22 cellular contexts compared by ENCODE assay signal in the genomic region with DNA sequence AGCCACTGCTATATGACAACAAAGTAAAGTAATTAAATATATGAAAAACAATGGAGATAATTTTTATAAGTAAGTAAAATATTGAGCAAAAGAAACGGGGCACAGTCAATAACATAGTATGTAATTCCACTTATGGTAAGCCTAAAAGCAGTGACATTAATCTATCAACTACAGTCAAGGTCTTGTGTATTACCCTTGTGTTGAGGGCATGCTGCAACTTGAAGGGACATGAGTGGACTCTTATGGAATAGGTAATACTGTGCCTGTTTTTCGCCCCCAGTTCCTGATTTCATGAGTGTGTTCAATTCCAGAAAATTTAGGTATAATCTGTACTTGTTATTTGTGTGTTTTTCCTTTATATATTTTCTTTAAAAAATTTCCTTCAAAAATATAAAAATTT.
"Had no signal": no experiment of that assay in that cellular context is flagged by ENCODE, and none has a peak within 500 bp of the region (broad histone marks: within the 10 kb centered on the region; RNA-seq: fewer than 3 reads in every experiment).

No MANE protein-coding gene starts in this region.

- H3K27ac ChIP-seq: esophagus squamous epithelium, left ventricle myocardium inferior, lower lobe of right lung, neural progenitor cell, ovary, right atrium auricular region, sigmoid colon, skin epidermis, stomach, thoracic aorta, transverse colon had no signal

- H3K27me3 ChIP-seq: esophagus squamous epithelium, neural progenitor cell, ovary, right atrium auricular region, sigmoid colon, stomach, transverse colon had no signal

- H3K27ac Mint-ChIP-seq: effector memory CD8-positive, alpha-beta T cell; natural killer cell treated with Interleukin-12 subunit alpha and Interleukin-12 subunit beta and Interleukin-15 and Interleukin-18, amount 100 ng/mL, for 72 hours; neural progenitor cell had no signal

- H3K36me3 Mint-ChIP-seq: natural killer cell treated with Interleukin-12 subunit alpha and Interleukin-12 subunit beta and Interleukin-15 and Interleukin-18, amount 100 ng/mL, for 72 hours; neural progenitor cell had no signal

- H3K9me3 Mint-ChIP-seq: effector memory CD8-positive, alpha-beta T cell; neural progenitor cell had no signal

- ATAC-seq: effector memory CD8-positive, alpha-beta T cell; left cardiac atrium; lower lobe of right lung; natural killer cell treated with Interleukin-12 subunit alpha and Interleukin-12 subunit beta and Interleukin-15 and Interleukin-18, amount 100 ng/mL, for 72 hours had no signal

- H3K27me3 Mint-ChIP-seq: effector memory CD8-positive, alpha-beta T cell; natural killer cell treated with Interleukin-12 subunit alpha and Interleukin-12 subunit beta and Interleukin-15 and Interleukin-18, amount 100 ng/mL, for 72 hours had no signal

- H3K4me1 ChIP-seq: esophagus squamous epithelium, left ventricle myocardium inferior, lower lobe of right lung, right atrium auricular region, sigmoid colon, stomach had no signal

- DNase-seq: effector memory CD8-positive, alpha-beta T cell; esophagus squamous epithelium; foreskin fibroblast; kidney; left cardiac atrium; left ventricle myocardium inferior; lower lobe of right lung; mesenchymal stem cell; midbrain; nucleus accumbens; ovary; sigmoid colon; stimulated activated CD4-positive, alpha-beta T cell treated with anti-CD3 and anti-CD28 coated beads, Interleukin-2, amount 100 ng/mL, for 24 hours; stimulated activated naive CD4-positive, alpha-beta T cell; stomach; substantia nigra; transverse colon had no signal

- H3K4me3 Mint-ChIP-seq: effector memory CD8-positive, alpha-beta T cell; natural killer cell treated with Interleukin-12 subunit alpha and Interleukin-12 subunit beta and Interleukin-15 and Interleukin-18, amount 100 ng/mL, for 72 hours; neural progenitor cell had no signal
